In genomic region chr18:55100817-55101457, GRCh38 we compare ENCODE assay signal across 12 cellular contexts.
A peak's percentile ranks its signal among the peaks of the same experiment; 100 is the strongest.
DNase-seq lines count a peak whose midpoint lies in the region; ATAC-seq and TF ChIP-seq lines count a peak whose summit lies in the region.
"Had no signal": no experiment of that assay in that cellular context is flagged by ENCODE, and none has a peak within 500 bp of the region (broad histone marks: within the 10 kb centered on the region; RNA-seq: fewer than 3 reads in every experiment).

No MANE protein-coding gene starts in this region.

- no peak overlapping the region for H3K9ac ChIP-seq in adipocyte (ENCODE audit: low read length)

- TF ChIP-seq CTCF in A673 (conservative IDR thresholded peaks at IDR 0.05; ENCODE audit: low read depth, low read length) (no peak), thyroid gland (IDR thresholded peaks at IDR 0.05) (no peak), upper lobe of right lung (IDR thresholded peaks at IDR 0.05) (no peak), Peyer's patch (IDR thresholded peaks at IDR 0.05) (no peak)

- CTCF ChIA-PET in A673 (lab: Charles Lee): no interaction called here

- WGBS in thyroid gland, 2 donors: 49 to 52% methylated on average over 3 of the region's 3 CpGs

- BruUV-seq in A673 (replicated peaks; lab: Mats Ljungman, UMichigan): no TSS peak

- ATAC-seq in upper lobe of right lung: no peak

- H3K4me1 ChIP-seq in A673 (ENCODE audit: insufficient read depth, low read length, poor library complexity, severe bottlenecking) (peaks cover 9% of the 10 kb centered on the region), adipocyte (ENCODE audit: control insufficient read depth, insufficient read depth, low read length) (peaks cover 6% of the 10 kb centered on the region), thyroid gland (no peaks in the 10 kb centered on the region), upper lobe of right lung (no peaks in the 10 kb centered on the region), Peyer's patch (peaks cover 0 to 10% (median 2%) of the 10 kb centered on the region in 4 donors)

- TF ChIP-seq POLR2A in thyroid gland (IDR thresholded peaks at IDR 0.05) (no peak), Peyer's patch (IDR thresholded peaks at IDR 0.05) (no peak)

- H3K36me3 ChIP-seq in A673 (ENCODE audit: insufficient read depth, low read length, poor library complexity, severe bottlenecking) (no peaks in the 10 kb centered on the region), adipocyte (ENCODE audit: control insufficient read depth, insufficient read depth, low read length, severe bottlenecking) (no peaks in the 10 kb centered on the region), thyroid gland (no peaks in the 10 kb centered on the region), upper lobe of right lung (no peaks in the 10 kb centered on the region), Peyer's patch (no peaks in the 10 kb centered on the region)
- H3K36me3 ChIP-seq: upper lobe of left lung had no signal

- DNase-seq in A673 (ENCODE audit: low spot score) (peak; percentile 46), HT1080 (ENCODE audit: low read depth) (peak; percentile 88), adipocyte (ENCODE audit: low read depth) (peak; percentile 58), kidney glomerular epithelial cell (lab: John Stamatoyannopoulos, UW) (peak; percentile 96), thyroid gland (no peak), upper lobe of right lung (no peak), GDM1 (lab: John Stamatoyannopoulos, UW) (no peak), Peyer's patch (no peak)
- DNase-seq: activated CD4-positive, alpha-beta T cell treated with anti-CD3 and anti-CD28 coated beads for 1 hour; GF-D8; NCI-H82; upper lobe of left lung had no signal

- POLR2A ChIA-PET in A673 (lab: Charles Lee; ENCODE audit: low non-redundant PET): no interaction called here

- H3K9me3 ChIP-seq in A673 (ENCODE audit: low read depth, low read length, poor library complexity, severe bottlenecking): no peaks in the 10 kb centered on the region
- no peaks in the 10 kb centered on the region for H3K9me3 ChIP-seq in adipocyte (ENCODE audit: control insufficient read depth, low read length)
- no peaks in the 10 kb centered on the region for H3K9me3 ChIP-seq in thyroid gland
- H3K9me3 ChIP-seq in upper lobe of right lung: no peaks in the 10 kb centered on the region
- no peaks in the 10 kb centered on the region for H3K9me3 ChIP-seq in Peyer's patch
- H3K9me3 ChIP-seq: upper lobe of left lung had no signal

- H3K27ac ChIP-seq in A673 (ENCODE audit: low read depth, low read length, poor library complexity, severe bottlenecking): no peak overlapping the region
- H3K27ac ChIP-seq in thyroid gland: no peak overlapping the region
- H3K27ac ChIP-seq in upper lobe of right lung: no peak overlapping the region
- H3K27ac ChIP-seq in Peyer's patch: peak overlapping the region in 2 of 4 donors; percentile 25 to 44
- H3K27ac ChIP-seq: upper lobe of left lung had no signal

- intact Hi-C loops in A673 (cut with micrococcal nuclease; ENCODE audit: unreplicated experiment): no loop called here
- intact Hi-C loops in thyroid gland (cut with DNase I): no loop called here
- intact Hi-C loops in upper lobe of right lung (cut with DNase I): no loop called here

- no peak overlapping the region for H3K4me3 ChIP-seq in A673 (ENCODE audit: low read depth, low read length, poor library complexity, severe bottlenecking)
- H3K4me3 ChIP-seq in adipocyte (ENCODE audit: low read length): no peak overlapping the region
- H3K4me3 ChIP-seq in thyroid gland (replicated peaks in 1 of 3): no peak overlapping the region
- H3K4me3 ChIP-seq in upper lobe of right lung: no peak overlapping the region
- no peak overlapping the region for H3K4me3 ChIP-seq in Peyer's patch
- H3K4me3 ChIP-seq: upper lobe of left lung had no signal

- H3K27me3 ChIP-seq in A673 (replicated peaks; ENCODE audit: insufficient read depth, low read depth, low read length, poor library complexity) (no peaks in the 10 kb centered on the region), adipocyte (replicated peaks; ENCODE audit: control insufficient read depth, insufficient read depth, low read length) (no peaks in the 10 kb centered on the region), thyroid gland (no peaks in the 10 kb centered on the region), upper lobe of right lung (no peaks in the 10 kb centered on the region), Peyer's patch (no peaks in the 10 kb centered on the region)
- H3K27me3 ChIP-seq: upper lobe of left lung had no signal

Comparison
In these comparisons a context has a peak if more than half of its experiments do, and no peak if none do; other contexts are left out.
1. DNase-seq: peak in A673 (single experiment), HT1080 (single experiment), adipocyte (single experiment) and kidney glomerular epithelial cell (single experiment); none in thyroid gland (0 of 2), upper lobe of right lung (single experiment), GDM1 (single experiment) and Peyer's patch (0 of 3).